Comparison of ENCODE assay signal across 15 cellular contexts in genomic region chr7:96212474-96212873, GRCh38.
DNase-seq lines count a peak whose midpoint lies in the region; TF ChIP-seq lines count a peak whose summit lies in the region.
"Had no signal": no experiment of that assay in that cellular context is flagged by ENCODE, and none has a peak within 500 bp of the region (broad histone marks: within the 10 kb centered on the region; RNA-seq: fewer than 3 reads in every experiment).

No MANE protein-coding gene starts in this region.

- H3K4me1 Mint-ChIP-seq in MCF 10A (ENCODE audit: insufficient read depth, unreplicated experiment): peaks cover 10% of the 10 kb centered on the region
- H3K4me1 Mint-ChIP-seq: CD14-positive monocyte had no signal

- H3K4me3 ChIP-seq in breast epithelium (no peak overlapping the region), mammary epithelial cell (replicated peaks in 1 of 3; ENCODE audit: insufficient read depth in 1 of 3, low read depth in 2 of 3, low read length in 3 of 3) (no peak overlapping the region)
- H3K4me3 ChIP-seq: A549, HAP-1 had no signal

- intact Hi-C loops in MCF 10A (cut with micrococcal nuclease): no loop called here
- intact Hi-C loops in breast epithelium (cut with DNase I; ENCODE audit: low total_unique reads): no loop called here
- intact Hi-C loops in mammary epithelial cell (cut with micrococcal nuclease): no loop called here

- H3K9ac ChIP-seq in mammary epithelial cell (ENCODE audit: insufficient read depth, low read length): no peak overlapping the region

- no peaks in the 10 kb centered on the region for H4K20me1 ChIP-seq in mammary epithelial cell (ENCODE audit: insufficient read depth, low read length)

- TF ChIP-seq POLR2A in breast epithelium (IDR thresholded peaks at IDR 0.05): no peak

- H3K36me3 ChIP-seq in breast epithelium: no peaks in the 10 kb centered on the region
- H3K36me3 ChIP-seq in mammary epithelial cell (ENCODE audit: insufficient read depth, low read length): no peaks in the 10 kb centered on the region
- H3K36me3 ChIP-seq: BE2C, HAP-1 had no signal

- no peak overlapping the region for H3K4me3 Mint-ChIP-seq in MCF 10A (ENCODE audit: unreplicated experiment)
- H3K4me3 Mint-ChIP-seq: CD14-positive monocyte; CD8-positive, alpha-beta T cell had no signal

- H3K9me3 Mint-ChIP-seq in MCF 10A (ENCODE audit: unreplicated experiment): no peaks in the 10 kb centered on the region

- H3K27ac ChIP-seq in breast epithelium (no peak overlapping the region), mammary epithelial cell (ENCODE audit: insufficient read depth, low read depth, low read length) (no peak overlapping the region)
- H3K27ac ChIP-seq: A549 had no signal

- dilution Hi-C loops in mammary epithelial cell (cut with HindIII; ENCODE audit: low sequenced_read_pairs): no loop called here

- H3K27ac Mint-ChIP-seq in MCF 10A (ENCODE audit: low read depth, unreplicated experiment): peak overlapping the region; percentile 25
- H3K27ac Mint-ChIP-seq: CD14-positive monocyte; CD8-positive, alpha-beta T cell had no signal

- 59% methylated on average over 2 of the region's 2 CpGs for WGBS in mammary epithelial cell (ENCODE audit: low coverage, missing lambda C conversion rate)

- no peak overlapping the region for H2AFZ ChIP-seq in mammary epithelial cell (ENCODE audit: low read depth, low read length)

- H3K27me3 Mint-ChIP-seq in MCF 10A (ENCODE audit: insufficient read depth, unreplicated experiment): no peaks in the 10 kb centered on the region

- peak overlapping the region; percentile 3 for H3K4me2 ChIP-seq in mammary epithelial cell (ENCODE audit: insufficient read depth, low read depth, low read length)
- H3K4me2 ChIP-seq: A549 had no signal

- POLR2A ChIA-PET in MCF 10A (lab: Yijun Ruan, JAX): interaction anchor here (0.7 kb wide), 1 partner anchor 9 kb away, joined by 3 read pairs; no protein-coding TSS in a partner anchor

- peaks cover 27% of the 10 kb centered on the region for H3K79me2 ChIP-seq in mammary epithelial cell (ENCODE audit: insufficient read depth, low read length)

- CTCF ChIA-PET in MCF 10A (lab: Yijun Ruan, JAX): no interaction called here
- CTCF ChIA-PET in mammary epithelial cell (lab: Charles Lee; ENCODE audit: low non-redundant PET): no interaction called here

- no peak for TF ChIP-seq CTCF in MCF 10A (IDR thresholded peaks at IDR 0.05; ENCODE audit: unreplicated experiment)
- TF ChIP-seq CTCF in breast epithelium (IDR thresholded peaks at IDR 0.05): no peak
- TF ChIP-seq CTCF in mammary epithelial cell (conservative IDR thresholded peaks at IDR 0.05 in 1 of 2, IDR thresholded peaks at IDR 0.05 in 1 of 2; ENCODE audit: extremely low read depth in 1 of 2, insufficient read depth in 1 of 2, low read depth in 1 of 2, low read length in 2 of 2): no peak

- peak; percentile 31 for DNase-seq in MCF 10A (ENCODE audit: unreplicated experiment)
- no peak for DNase-seq in breast epithelium (ENCODE audit: low spot score in 2 of 2)
- DNase-seq in NCI-H1048 (lab: John Stamatoyannopoulos, UW): peak; percentile 35
- DNase-seq in mammary epithelial cell: no peak
- no peak for DNase-seq in mesenteric fat pad (ENCODE audit: low spot score)
- DNase-seq in medulla oblongata (ENCODE audit: extremely low spot score): no peak
- no peak for DNase-seq in occipital lobe (lab: John Stamatoyannopoulos, UW)
- DNase-seq: BE2C; CD8-positive, alpha-beta T cell; COR-L47; DMS153; GF-D8 had no signal

- in situ Hi-C loops in mammary epithelial cell (cut with MboI; ENCODE audit: low sequenced_read_pairs in 2 of 2): no loop called here

- no peaks in the 10 kb centered on the region for H3K27me3 ChIP-seq in breast epithelium
- H3K27me3 ChIP-seq in mammary epithelial cell (ENCODE audit: insufficient read depth, low read length): no peaks in the 10 kb centered on the region
- H3K27me3 ChIP-seq: BE2C had no signal

- peaks cover 16% of the 10 kb centered on the region for H3K36me3 Mint-ChIP-seq in MCF 10A (ENCODE audit: insufficient read depth, unreplicated experiment)

- H3K9me3 ChIP-seq in breast epithelium: peaks cover 0 to 7% of the 10 kb centered on the region in 2 donors
- H3K9me3 ChIP-seq in mammary epithelial cell (replicated peaks; ENCODE audit: insufficient read depth, low read length): no peaks in the 10 kb centered on the region
- H3K9me3 ChIP-seq: A549, BE2C, HAP-1 had no signal

- BruUV-seq in MCF 10A (replicated peaks; lab: Mats Ljungman, UMichigan): no TSS peak
- no TSS peak for BruUV-seq in mammary epithelial cell (replicated peaks; lab: Mats Ljungman, UMichigan)

- no peaks in the 10 kb centered on the region for H3K4me1 ChIP-seq in breast epithelium
- H3K4me1 ChIP-seq in mammary epithelial cell (ENCODE audit: insufficient read depth, low read length): peaks cover 6% of the 10 kb centered on the region
- H3K4me1 ChIP-seq: BE2C had no signal

Comparison
In these comparisons a context has a peak if more than half of its experiments do, and no peak if none do; other contexts are left out.
1. DNase-seq: peak in MCF 10A (single experiment) and NCI-H1048 (single experiment); none in breast epithelium (0 of 2), mammary epithelial cell (single experiment), mesenteric fat pad (single experiment), medulla oblongata (single experiment) and occipital lobe (single experiment).